ENCODE assay signal across 1 cellular context in genomic region chr4:7241587-7242125, GRCh38.
TF ChIP-seq lines count a peak whose summit lies in the region.

No MANE protein-coding gene starts in this region.

TF ChIP-seq in IMR-90, 13 proteins besides CTCF, POLR2A, EP300 and RAD21:
- no peak for TF ChIP-seq MAZ (IDR thresholded peaks at IDR 0.05; ENCODE audit: borderline replicate concordance, low read depth, low read length)
- no peak for TF ChIP-seq RFX5 (IDR thresholded peaks at IDR 0.05; ENCODE audit: low read depth, low read length)
- no peak for TF ChIP-seq ELK1 (IDR thresholded peaks at IDR 0.05; ENCODE audit: borderline replicate concordance, low read depth, low read length)
- no peak for TF ChIP-seq NFE2L2 (IDR thresholded peaks at IDR 0.05; ENCODE audit: low read depth, low read length)
- no peak for TF ChIP-seq BHLHE40 (IDR thresholded peaks at IDR 0.05; ENCODE audit: low read depth, low read length)
- TF ChIP-seq RCOR1 (IDR thresholded peaks at IDR 0.05; ENCODE audit: insufficient replicate concordance, low read length) = no peak
- TF ChIP-seq USF2 (IDR thresholded peaks at IDR 0.05; ENCODE audit: low read depth, low read length) = no peak
- no peak for TF ChIP-seq SMC3 (IDR thresholded peaks at IDR 0.05; ENCODE audit: low read depth, low read length)
- TF ChIP-seq FOS (IDR thresholded peaks at IDR 0.05; ENCODE audit: low read depth, low read length) = no peak
- TF ChIP-seq MAFK (IDR thresholded peaks at IDR 0.05; ENCODE audit: low read depth, low read length) = no peak
- no peak for TF ChIP-seq MXI1 (IDR thresholded peaks at IDR 0.05; ENCODE audit: borderline replicate concordance, low read depth, low read length)
- TF ChIP-seq CEBPB (IDR thresholded peaks at IDR 0.05; ENCODE audit: low read depth, low read length) = no peak
- no peak for TF ChIP-seq CHD1 (IDR thresholded peaks at IDR 0.05; ENCODE audit: low read depth, low read length)
